Comparison of ENCODE assay signal across 8 cellular contexts in genomic region chr15:70569139-70569717, GRCh38.
A peak's percentile ranks its signal among the peaks of the same experiment; 100 is the strongest.
DNase-seq lines count a peak whose midpoint lies in the region; ATAC-seq and TF ChIP-seq lines count a peak whose summit lies in the region.

No MANE protein-coding gene starts in this region.

- POLR2A ChIA-PET in CD4-positive, alpha-beta T cell (lab: Charles Lee): interaction anchor here (1.0 kb wide), 1 partner anchor 35 kb away, joined by 4 read pairs; no protein-coding TSS in a partner anchor

- CTCF ChIA-PET in CD4-positive, alpha-beta T cell (lab: Charles Lee): no interaction called here

- no peaks in the 10 kb centered on the region for H3K9me3 ChIP-seq in CD4-positive, alpha-beta T cell (ENCODE audit: control insufficient read depth, low read length)

- TF ChIP-seq CTCF in GM06990 (IDR thresholded peaks at IDR 0.05; ENCODE audit: insufficient read depth, low read length, poor library complexity, severe bottlenecking): peak; percentile 56
- no peak for TF ChIP-seq CTCF in CD4-positive, alpha-beta T cell (IDR thresholded peaks at IDR 0.05)

- no peak for ATAC-seq in CD4-positive, alpha-beta T cell (ENCODE audit: poor library complexity)
- no peak for ATAC-seq in GM21786 (IDR thresholded peaks at IDR 0.05; ENCODE audit: unreplicated experiment)

- H3K36me3 Mint-ChIP-seq in CD4-positive, alpha-beta T cell (ENCODE audit: low read depth): no peaks in the 10 kb centered on the region

- H3K27me3 ChIP-seq in GM06990 (replicated peaks; ENCODE audit: control insufficient read depth, insufficient read depth, low read length): no peaks in the 10 kb centered on the region
- no peaks in the 10 kb centered on the region for H3K27me3 ChIP-seq in CD4-positive, alpha-beta T cell (ENCODE audit: control insufficient read depth, insufficient read depth, low read length)

- intact Hi-C loops in CD4-positive, alpha-beta T cell (cut with DNase I, micrococcal nuclease): loop anchor here in 1 of 2 experiments (5.0 kb wide), 1 partner anchor 37 kb away; no protein-coding TSS in a partner anchor

- no peaks in the 10 kb centered on the region for H3K36me3 ChIP-seq in GM06990 (ENCODE audit: control insufficient read depth, insufficient read depth, low read length)

- H3K27ac ChIP-seq in CD4-positive, alpha-beta T cell (ENCODE audit: low read depth, low read length): no peak overlapping the region

- H3K4me3 ChIP-seq in GM06990 (replicated peaks; ENCODE audit: low read depth, low read length): no peak overlapping the region

- no peaks in the 10 kb centered on the region for H3K27me3 Mint-ChIP-seq in CD4-positive, alpha-beta T cell

- DNase-seq in GM06990 (ENCODE audit: extremely low read depth, insufficient read length) (no peak), NCI-H524 treated with DMSO at 0.1 percent for 48 hours (lab: John Stamatoyannopoulos, UW) (peak; percentile 48), dermis blood vessel endothelial cell (peak; percentile 82), midbrain (lab: John Stamatoyannopoulos, UW) (peak; percentile 40), amniotic stem cell (lab: John Stamatoyannopoulos, UW) (no peak), NCI-H1694 treated with DMSO at 0.1 percent for 48 hours (lab: John Stamatoyannopoulos, UW) (no peak)
- no peak for DNase-seq in CD4-positive, alpha-beta T cell

- no peaks in the 10 kb centered on the region for H3K4me1 Mint-ChIP-seq in CD4-positive, alpha-beta T cell (ENCODE audit: low read depth)

- no peak overlapping the region for H3K4me3 Mint-ChIP-seq in CD4-positive, alpha-beta T cell

- H3K9me3 Mint-ChIP-seq in CD4-positive, alpha-beta T cell: peaks cover 1% of the 10 kb centered on the region

- no peak overlapping the region for H3K27ac Mint-ChIP-seq in CD4-positive, alpha-beta T cell

Comparison
In these comparisons a context has a peak if more than half of its experiments do, and no peak if none do; other contexts are left out.
1. DNase-seq: peak in NCI-H524 treated with DMSO at 0.1 percent for 48 hours (single experiment), dermis blood vessel endothelial cell (single experiment) and midbrain (single experiment); none in GM06990 (single experiment), amniotic stem cell (single experiment), NCI-H1694 treated with DMSO at 0.1 percent for 48 hours (single experiment) and CD4-positive, alpha-beta T cell (0 of 10).